8 cellular contexts compared by ENCODE assay signal in the genomic region with DNA sequence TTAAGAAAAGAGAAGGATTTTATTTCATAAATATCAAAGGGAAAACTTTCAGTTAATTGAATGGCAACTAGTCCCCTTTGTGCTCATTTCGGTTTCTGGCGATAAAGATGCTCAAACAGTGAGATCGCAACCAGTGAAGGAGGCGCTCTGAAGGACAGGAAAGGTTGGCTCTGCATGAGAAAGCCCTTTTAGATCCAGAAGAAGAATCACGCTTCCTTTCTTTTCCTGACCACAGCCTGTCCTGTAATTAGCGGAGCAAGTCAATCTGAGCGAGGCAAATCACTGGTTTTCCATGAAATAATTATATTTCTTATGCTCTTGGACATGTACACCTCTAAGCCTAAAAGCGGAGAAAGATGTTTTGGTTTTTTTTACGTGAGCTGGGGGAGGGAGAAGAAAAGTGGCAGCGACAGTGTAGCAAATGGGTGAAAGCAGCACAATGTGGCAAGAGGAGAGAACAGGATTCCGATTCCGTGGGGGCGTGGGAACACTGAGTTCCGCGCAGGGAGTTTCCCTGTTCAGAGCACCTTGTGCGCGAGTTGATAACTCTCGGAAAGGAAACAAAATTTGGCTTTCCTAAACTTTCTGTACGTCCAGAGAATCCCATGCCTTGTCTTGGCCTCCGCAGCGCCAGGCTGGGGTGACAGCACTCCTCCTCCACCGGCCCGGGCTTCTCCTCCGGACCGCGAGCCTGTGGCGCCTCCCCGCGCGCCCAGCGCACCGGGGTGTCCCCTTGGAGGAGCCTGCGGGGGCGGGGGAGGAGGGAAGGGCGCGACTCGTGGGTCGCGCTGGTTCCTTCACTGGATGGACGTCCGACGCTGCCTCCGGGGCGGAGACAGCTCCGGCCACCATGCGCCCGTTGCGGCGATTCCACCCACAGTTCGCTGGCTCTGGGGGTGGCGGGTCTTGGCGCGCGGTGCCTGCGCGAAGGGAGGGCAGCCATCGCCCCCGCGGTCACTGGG. TPM values are rescaled to one million over a fixed set of nuclear protein-coding genes. Genes with fewer than 3 reads are reported as not detected.
A peak's percentile ranks its signal among the peaks of the same experiment; 100 is the strongest.
DNase-seq lines count a peak whose midpoint lies in the region; ATAC-seq and TF ChIP-seq lines count a peak whose summit lies in the region.

No MANE protein-coding gene starts in this region.

- H3K9me3 ChIP-seq in left ventricle myocardium inferior (replicated peaks), result no peaks in the 10 kb centered on the region

- intact Hi-C loops in left ventricle myocardium inferior (cut with micrococcal nuclease), result no loop called here

- no peak for TF ChIP-seq CTCF in left ventricle myocardium inferior (IDR thresholded peaks at IDR 0.05; ENCODE audit: borderline replicate concordance)

- ATAC-seq in GM18858 (IDR thresholded peaks at IDR 0.05; ENCODE audit: unreplicated experiment), result no peak

- H3K27me3 ChIP-seq in left ventricle myocardium inferior (ENCODE audit: low read depth), result peaks cover 100% of the 10 kb centered on the region

- peak overlapping the region; percentile 66 for H3K4me3 ChIP-seq in left ventricle myocardium inferior

- no peak overlapping the region for H3K27ac ChIP-seq in left ventricle myocardium inferior (replicated peaks)

- DNase-seq in activated CD4-positive, alpha-beta T cell treated with anti-CD3 and anti-CD28 coated beads for 48 hours, result peak; percentile 52
- no peak for DNase-seq in activated CD4-positive, alpha-beta T cell treated with anti-CD3 and anti-CD28 coated beads, Interleukin-2, amount 50 U/mL, for 1 hour
- peak; percentile 54 to 62 for DNase-seq in activated T-cell treated with anti-CD3 and anti-CD28 coated beads, Interleukin-2, amount 50 U/mL, for 48 hours
- DNase-seq in left ventricle myocardium inferior (no peak), retina (peak; percentile 71), NCI-H226 (no peak), superior temporal gyrus (ENCODE audit: extremely low spot score) (no peak)

- H3K4me1 ChIP-seq in left ventricle myocardium inferior, result peaks cover 17% of the 10 kb centered on the region

- H3K36me3 ChIP-seq in left ventricle myocardium inferior, result no peaks in the 10 kb centered on the region

RNA-seq across cellular contexts. Expression of a gene that starts 0.6 kb away (rescaled TPM):
- 0.25 TPM for total RNA-seq in left ventricle myocardium inferior

Comparison
In these comparisons a context has a peak if more than half of its experiments do, and no peak if none do; other contexts are left out.
1. DNase-seq: peak in activated CD4-positive, alpha-beta T cell treated with anti-CD3 and anti-CD28 coated beads for 48 hours (single experiment), activated T-cell treated with anti-CD3 and anti-CD28 coated beads, Interleukin-2, amount 50 U/mL, for 48 hours (2 of 2) and retina (single experiment); none in activated CD4-positive, alpha-beta T cell treated with anti-CD3 and anti-CD28 coated beads, Interleukin-2, amount 50 U/mL, for 1 hour (single experiment), left ventricle myocardium inferior (single experiment), NCI-H226 (single experiment) and superior temporal gyrus (single experiment).